ENCODE assay signal across 1 cellular context in the genomic region with DNA sequence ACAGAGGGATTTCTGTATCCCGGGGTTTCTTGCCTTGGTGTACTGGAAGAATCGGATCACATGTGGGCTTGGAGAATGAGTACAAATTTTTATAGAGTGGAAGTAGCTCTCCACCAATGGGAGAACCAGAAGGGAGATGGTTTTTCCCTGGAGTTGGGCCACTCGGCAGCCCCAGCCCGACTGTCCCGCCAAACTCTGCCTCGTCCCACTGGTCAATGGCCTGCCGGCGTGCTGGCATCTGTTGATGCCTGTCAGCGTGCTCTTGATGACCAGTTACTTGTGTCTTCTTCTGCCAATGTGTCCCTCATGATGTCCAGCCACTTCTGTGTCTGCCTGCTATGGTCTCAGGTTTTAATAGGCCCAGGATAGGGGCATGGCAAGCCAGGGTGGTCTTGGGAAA.
TF ChIP-seq lines count a peak whose summit lies in the region.

No MANE protein-coding gene starts in this region.

TF ChIP-seq in GM23338, 12 proteins besides CTCF, POLR2A, EP300 and RAD21 (continued from another document):
- TF ChIP-seq ZNF114 (CRISPR knock-in tag; IDR thresholded peaks at IDR 0.05) (no peak), EZH2 (IDR thresholded peaks at IDR 0.05; ENCODE audit: low read depth, unreplicated experiment) (no peak)
